ENCODE assay signal across 8 cellular contexts in genomic region chr22:27416553-27417427, GRCh38.
DNase-seq lines count a peak whose midpoint lies in the region; ATAC-seq and TF ChIP-seq lines count a peak whose summit lies in the region.

No MANE protein-coding gene starts in this region.

- H3K4me1 ChIP-seq in gastroesophageal sphincter, result peaks cover 0 to 28% (median 12%) of the 10 kb centered on the region in 3 donors

- 13 to 22% methylated on average over 4 of the region's 12 CpGs for WGBS in gastroesophageal sphincter (ENCODE audit: low coverage in 1 of 2), 2 donors

- H3K36me3 Mint-ChIP-seq in chondrocyte (ENCODE audit: low read depth) (no peaks in the 10 kb centered on the region), nephron (ENCODE audit: low read depth) (no peaks in the 10 kb centered on the region)

- H3K9me3 ChIP-seq in gastroesophageal sphincter, result no peaks in the 10 kb centered on the region

- H3K4me1 Mint-ChIP-seq in chondrocyte (ENCODE audit: low read depth), result peaks cover 68% of the 10 kb centered on the region
- peaks cover 53% of the 10 kb centered on the region for H3K4me1 Mint-ChIP-seq in nephron

- no peaks in the 10 kb centered on the region for H3K27me3 Mint-ChIP-seq in chondrocyte (ENCODE audit: low read depth)
- H3K27me3 Mint-ChIP-seq in nephron (ENCODE audit: low read depth), result peaks cover 28% of the 10 kb centered on the region

- no peak overlapping the region for H3K27ac ChIP-seq in gastroesophageal sphincter

- H3K27ac Mint-ChIP-seq in chondrocyte (ENCODE audit: unreplicated experiment) (peak overlapping the region; percentile 78), nephron (peak overlapping the region; percentile 38 to 71 (median 66))

- DNase-seq in Daoy (ENCODE audit: low read depth), result peak; percentile 94
- peak; percentile 71 for DNase-seq in NCI-H146 (lab: John Stamatoyannopoulos, UW)
- DNase-seq in chondrocyte (ENCODE audit: low spot score), result no peak
- no peak for DNase-seq in activated naive CD4-positive, alpha-beta T cell (lab: John Stamatoyannopoulos, UW)
- no peak for DNase-seq in activated CD8-positive, alpha-beta memory T cell treated with anti-CD3 and anti-CD28 coated beads, Interleukin-2, amount 50 U/mL, for 4 hours

- ATAC-seq in GM18873 (IDR thresholded peaks at IDR 0.05; ENCODE audit: low FRiP score, unreplicated experiment) (no peak), gastroesophageal sphincter (no peak)

- TF ChIP-seq EP300 in gastroesophageal sphincter (IDR thresholded peaks at IDR 0.05), result no peak

- H3K4me3 Mint-ChIP-seq in chondrocyte (ENCODE audit: unreplicated experiment) (peak overlapping the region; percentile 4), nephron (peak overlapping the region; percentile 19 to 41 (median 26))

- no peak overlapping the region for H3K4me3 ChIP-seq in gastroesophageal sphincter

- TF ChIP-seq CTCF in chondrocyte (IDR thresholded peaks at IDR 0.05) (peak; percentile 50), nephron (IDR thresholded peaks at IDR 0.05; ENCODE audit: unreplicated experiment in 3 of 3) (no peak), gastroesophageal sphincter (IDR thresholded peaks at IDR 0.05) (no peak)

- no peak for TF ChIP-seq POLR2A in gastroesophageal sphincter (IDR thresholded peaks at IDR 0.05)

- peaks cover 16% of the 10 kb centered on the region for H3K27me3 ChIP-seq in gastroesophageal sphincter

- H3K36me3 ChIP-seq in gastroesophageal sphincter, result no peaks in the 10 kb centered on the region

- H3K9me3 Mint-ChIP-seq in chondrocyte (ENCODE audit: low read depth), result no peaks in the 10 kb centered on the region
- no peaks in the 10 kb centered on the region for H3K9me3 Mint-ChIP-seq in nephron

Comparison
In these comparisons a context has a peak if more than half of its experiments do, and no peak if none do; other contexts are left out.
1. DNase-seq: peak in Daoy (single experiment) and NCI-H146 (single experiment); none in chondrocyte (single experiment), activated naive CD4-positive, alpha-beta T cell (0 of 4) and activated CD8-positive, alpha-beta memory T cell treated with anti-CD3 and anti-CD28 coated beads, Interleukin-2, amount 50 U/mL, for 4 hours (single experiment).